24 cellular contexts compared by ENCODE assay signal in genomic region chr13:109691689-109692088, GRCh38.
"Had no signal": no experiment of that assay in that cellular context is flagged by ENCODE, and none has a peak within 500 bp of the region (broad histone marks: within the 10 kb centered on the region; RNA-seq: fewer than 3 reads in every experiment).

No MANE protein-coding gene starts in this region.

- FAIRE-seq: keratinocyte had no signal

- H3K4me3 ChIP-seq: dorsolateral prefrontal cortex, gastrocnemius medialis, lower lobe of right lung, ovary, psoas muscle, skin epidermis, suprapubic skin, transverse colon, upper lobe of right lung, uterus had no signal

- H3K36me3 ChIP-seq: gastrocnemius medialis, lower lobe of right lung, ovary, suprapubic skin, transverse colon, upper lobe of right lung, uterus had no signal

- H3K27me3 ChIP-seq: dorsolateral prefrontal cortex, gastrocnemius medialis, ovary, transverse colon, upper lobe of right lung, uterus had no signal

- H3K27ac ChIP-seq: dorsolateral prefrontal cortex, gastrocnemius medialis, lower lobe of right lung, ovary, psoas muscle, skin epidermis, suprapubic skin, transverse colon, upper lobe of right lung, uterus had no signal

- H3K9me3 ChIP-seq: gastrocnemius medialis, lower lobe of right lung, ovary, psoas muscle, suprapubic skin, transverse colon, upper lobe of right lung, uterus had no signal

- DNase-seq: dorsolateral prefrontal cortex; effector CD4-positive, alpha-beta T cell; gastrocnemius medialis; head of caudate nucleus; left ventricle myocardium superior; lower lobe of right lung; naive thymus-derived CD8-positive, alpha-beta T cell; nephron progenitor cell; occipital lobe; ovary; posterior cingulate gyrus; psoas muscle; right cardiac atrium; stimulated activated CD4-positive, alpha-beta T cell treated with anti-CD3 and anti-CD28 coated beads, Interleukin-15, amount 100 ng/mL, for 24 hours; stimulated activated CD4-positive, alpha-beta T cell treated with anti-CD3 and anti-CD28 coated beads, Interleukin-2, amount 100 ng/mL, for 48 hours; stimulated activated CD8-positive, alpha-beta memory T cell treated with anti-CD3 and anti-CD28 coated beads, Interleukin-4, amount 100 ng/mL, for 48 hours; stimulated activated naive CD4-positive, alpha-beta T cell; stimulated activated naive CD8-positive, alpha-beta T cell treated with anti-CD3 and anti-CD28 coated beads, Interleukin-15, amount 100 ng/mL, for 72 hours; transverse colon; upper lobe of right lung; uterus had no signal

- ATAC-seq: gastrocnemius medialis; left ventricle myocardium superior; lower lobe of right lung; naive thymus-derived CD8-positive, alpha-beta T cell; psoas muscle; right cardiac atrium; stimulated activated naive CD8-positive, alpha-beta T cell treated with anti-CD3 and anti-CD28 coated beads, Interleukin-15, amount 100 ng/mL, for 72 hours; upper lobe of right lung had no signal

- H3K4me1 ChIP-seq: gastrocnemius medialis, lower lobe of right lung, psoas muscle, suprapubic skin, upper lobe of right lung, uterus had no signal
